1 cellular context compared by ENCODE assay signal in the genomic region with DNA sequence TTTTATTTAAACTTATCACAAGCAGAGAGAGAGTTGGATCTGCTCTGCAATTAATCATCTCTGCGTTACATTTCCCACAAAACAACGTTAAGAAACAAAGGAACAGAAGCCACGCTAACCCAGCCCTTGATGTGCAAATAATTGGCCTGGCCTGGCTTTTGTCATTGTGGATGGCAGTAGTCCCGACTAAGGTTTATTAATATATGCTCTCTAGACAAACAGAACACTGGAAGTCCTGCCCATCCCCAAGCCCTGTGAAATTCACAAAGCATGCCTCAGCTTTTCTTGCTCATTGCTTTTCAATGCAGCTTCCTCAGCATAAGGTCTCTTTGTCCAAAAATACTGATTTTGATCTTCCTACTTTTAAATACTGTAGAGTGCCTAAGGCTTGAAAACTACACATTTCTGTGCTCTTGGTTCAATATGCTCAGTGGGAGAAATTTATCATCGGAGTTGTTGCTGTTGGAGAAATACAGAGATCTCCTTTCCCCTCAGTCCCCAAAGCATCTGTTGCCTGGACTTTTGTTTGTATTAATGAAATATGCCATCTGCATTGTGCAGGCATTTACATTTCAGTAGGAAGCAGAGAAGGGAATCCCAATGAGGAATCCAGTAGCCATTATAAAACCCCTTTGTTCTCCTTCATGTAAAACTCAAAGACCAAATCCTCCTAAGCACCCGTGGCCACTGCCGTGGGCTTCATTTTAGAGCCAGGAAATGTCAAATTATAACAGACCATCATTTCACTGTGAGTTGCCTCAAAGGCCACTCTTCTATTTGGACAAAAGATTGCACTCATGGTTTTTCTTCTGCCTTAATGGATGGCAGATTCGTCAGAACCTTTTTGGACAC.
TF ChIP-seq lines count a peak whose summit lies in the region.

No MANE protein-coding gene starts in this region.

TF ChIP-seq in WTC11, 78 proteins besides CTCF, POLR2A, EP300 and RAD21 (continued from another document):
- TF ChIP-seq, protein P1, sequence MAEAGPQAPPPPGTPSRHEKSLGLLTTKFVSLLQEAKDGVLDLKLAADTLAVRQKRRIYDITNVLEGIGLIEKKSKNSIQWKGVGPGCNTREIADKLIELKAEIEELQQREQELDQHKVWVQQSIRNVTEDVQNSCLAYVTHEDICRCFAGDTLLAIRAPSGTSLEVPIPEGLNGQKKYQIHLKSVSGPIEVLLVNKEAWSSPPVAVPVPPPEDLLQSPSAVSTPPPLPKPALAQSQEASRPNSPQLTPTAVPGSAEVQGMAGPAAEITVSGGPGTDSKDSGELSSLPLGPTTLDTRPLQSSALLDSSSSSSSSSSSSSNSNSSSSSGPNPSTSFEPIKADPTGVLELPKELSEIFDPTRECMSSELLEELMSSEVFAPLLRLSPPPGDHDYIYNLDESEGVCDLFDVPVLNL (CRISPR knock-in tag; IDR thresholded peaks at IDR 0.05; ENCODE audit: borderline replicate concordance, low read depth) = no peak
- TF ChIP-seq ZBTB21 (CRISPR knock-in tag; IDR thresholded peaks at IDR 0.05; ENCODE audit: borderline replicate concordance) (no peak), ELF4 (CRISPR knock-in tag; IDR thresholded peaks at IDR 0.05; ENCODE audit: low read depth) (no peak), ESRRA (CRISPR knock-in tag; IDR thresholded peaks at IDR 0.05; ENCODE audit: borderline replicate concordance) (no peak), ZNF232 (CRISPR knock-in tag; IDR thresholded peaks at IDR 0.05) (no peak), NFATC4 (CRISPR knock-in tag; IDR thresholded peaks at IDR 0.05) (no peak), ZNF263 (CRISPR knock-in tag; IDR thresholded peaks at IDR 0.05; ENCODE audit: low read depth) (no peak), ZNF396 (CRISPR knock-in tag; IDR thresholded peaks at IDR 0.05; ENCODE audit: borderline replicate concordance) (no peak), ZNF121 (CRISPR knock-in tag; IDR thresholded peaks at IDR 0.05) (no peak), NR2C2 (CRISPR knock-in tag; IDR thresholded peaks at IDR 0.05) (no peak)
- TF ChIP-seq, protein P2, sequence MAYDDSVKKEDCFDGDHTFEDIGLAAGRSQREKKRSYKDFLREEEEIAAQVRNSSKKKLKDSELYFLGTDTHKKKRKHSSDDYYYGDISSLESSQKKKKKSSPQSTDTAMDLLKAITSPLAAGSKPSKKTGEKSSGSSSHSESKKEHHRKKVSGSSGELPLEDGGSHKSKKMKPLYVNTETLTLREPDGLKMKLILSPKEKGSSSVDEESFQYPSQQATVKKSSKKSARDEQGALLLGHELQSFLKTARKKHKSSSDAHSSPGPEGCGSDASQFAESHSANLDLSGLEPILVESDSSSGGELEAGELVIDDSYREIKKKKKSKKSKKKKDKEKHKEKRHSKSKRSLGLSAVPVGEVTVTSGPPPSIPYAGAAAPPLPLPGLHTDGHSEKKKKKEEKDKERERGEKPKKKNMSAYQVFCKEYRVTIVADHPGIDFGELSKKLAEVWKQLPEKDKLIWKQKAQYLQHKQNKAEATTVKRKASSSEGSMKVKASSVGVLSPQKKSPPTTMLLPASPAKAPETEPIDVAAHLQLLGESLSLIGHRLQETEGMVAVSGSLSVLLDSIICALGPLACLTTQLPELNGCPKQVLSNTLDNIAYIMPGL (CRISPR knock-in tag; IDR thresholded peaks at IDR 0.05) = no peak
- TF ChIP-seq, protein P3, sequence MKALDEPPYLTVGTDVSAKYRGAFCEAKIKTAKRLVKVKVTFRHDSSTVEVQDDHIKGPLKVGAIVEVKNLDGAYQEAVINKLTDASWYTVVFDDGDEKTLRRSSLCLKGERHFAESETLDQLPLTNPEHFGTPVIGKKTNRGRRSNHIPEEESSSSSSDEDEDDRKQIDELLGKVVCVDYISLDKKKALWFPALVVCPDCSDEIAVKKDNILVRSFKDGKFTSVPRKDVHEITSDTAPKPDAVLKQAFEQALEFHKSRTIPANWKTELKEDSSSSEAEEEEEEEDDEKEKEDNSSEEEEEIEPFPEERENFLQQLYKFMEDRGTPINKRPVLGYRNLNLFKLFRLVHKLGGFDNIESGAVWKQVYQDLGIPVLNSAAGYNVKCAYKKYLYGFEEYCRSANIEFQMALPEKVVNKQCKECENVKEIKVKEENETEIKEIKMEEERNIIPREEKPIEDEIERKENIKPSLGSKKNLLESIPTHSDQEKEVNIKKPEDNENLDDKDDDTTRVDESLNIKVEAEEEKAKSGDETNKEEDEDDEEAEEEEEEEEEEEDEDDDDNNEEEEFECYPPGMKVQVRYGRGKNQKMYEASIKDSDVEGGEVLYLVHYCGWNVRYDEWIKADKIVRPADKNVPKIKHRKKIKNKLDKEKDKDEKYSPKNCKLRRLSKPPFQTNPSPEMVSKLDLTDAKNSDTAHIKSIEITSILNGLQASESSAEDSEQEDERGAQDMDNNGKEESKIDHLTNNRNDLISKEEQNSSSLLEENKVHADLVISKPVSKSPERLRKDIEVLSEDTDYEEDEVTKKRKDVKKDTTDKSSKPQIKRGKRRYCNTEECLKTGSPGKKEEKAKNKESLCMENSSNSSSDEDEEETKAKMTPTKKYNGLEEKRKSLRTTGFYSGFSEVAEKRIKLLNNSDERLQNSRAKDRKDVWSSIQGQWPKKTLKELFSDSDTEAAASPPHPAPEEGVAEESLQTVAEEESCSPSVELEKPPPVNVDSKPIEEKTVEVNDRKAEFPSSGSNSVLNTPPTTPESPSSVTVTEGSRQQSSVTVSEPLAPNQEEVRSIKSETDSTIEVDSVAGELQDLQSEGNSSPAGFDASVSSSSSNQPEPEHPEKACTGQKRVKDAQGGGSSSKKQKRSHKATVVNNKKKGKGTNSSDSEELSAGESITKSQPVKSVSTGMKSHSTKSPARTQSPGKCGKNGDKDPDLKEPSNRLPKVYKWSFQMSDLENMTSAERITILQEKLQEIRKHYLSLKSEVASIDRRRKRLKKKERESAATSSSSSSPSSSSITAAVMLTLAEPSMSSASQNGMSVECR (CRISPR knock-in tag; IDR thresholded peaks at IDR 0.05; ENCODE audit: borderline replicate concordance) = no peak
TF ChIP-seq in WTC11: peak in this region for 0.
